8 cellular contexts compared by ENCODE assay signal in the genomic region with DNA sequence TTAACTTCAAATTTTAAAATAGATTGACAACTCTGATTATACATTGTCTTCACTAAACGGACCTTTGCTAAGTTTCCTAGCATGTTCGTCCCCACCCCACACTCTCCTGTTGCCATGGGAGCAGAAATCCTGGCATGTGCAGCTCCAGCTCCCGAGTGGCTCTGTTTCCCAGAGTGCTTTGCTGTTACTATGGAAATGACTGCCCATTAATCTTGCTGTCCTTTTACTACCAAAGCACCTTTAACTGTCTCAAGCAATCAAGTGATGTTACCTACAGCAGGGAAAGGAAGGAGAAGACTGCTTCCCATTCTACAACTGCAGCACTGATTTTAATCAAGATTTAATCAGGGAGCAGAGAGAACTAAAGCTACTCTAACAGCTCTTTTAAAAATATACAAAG.
DNase-seq lines count a peak whose midpoint lies in the region; ATAC-seq and TF ChIP-seq lines count a peak whose summit lies in the region.

No MANE protein-coding gene starts in this region.

- H3K27ac ChIP-seq in tibial nerve = peak overlapping the region in 1 of 4 donors; percentile 39

- H3K9me3 ChIP-seq in HAP-1 (no peaks in the 10 kb centered on the region), tibial nerve (no peaks in the 10 kb centered on the region)

- DNase-seq in ACHN = peak; percentile 52
- peak; percentile 36 to 70 for DNase-seq in HAP-1 (ENCODE audit: low spot score in 2 of 2)
- DNase-seq in RPMI7951 (ENCODE audit: low read depth) = peak; percentile 54
- peak; percentile 38 for DNase-seq in globus pallidus (ENCODE audit: low spot score)
- no peak for DNase-seq in stimulated activated naive B cell treated with anti-CD40 and anti-IgM and Interleukin-4, amounts not matched to agents 10 μg/mL and 1 μg/mL and 100 μg/mL, for 72 hours
- no peak for DNase-seq in chondrocyte (ENCODE audit: low spot score)
- no peak for DNase-seq in tibial nerve (ENCODE audit: low spot score in 2 of 2)

- no peak for TF ChIP-seq POLR2A in tibial nerve (IDR thresholded peaks at IDR 0.05)

- in situ Hi-C loops in ACHN (cut with HindIII; ENCODE audit: low pct_ligation_motif_present, low pct_unique_long_range_greater_than_20kb, low sequenced_read_pairs) = no loop called here
- in situ Hi-C loops in HAP-1 (cut with MboI; ENCODE audit: low sequenced_read_pairs) = no loop called here

- no peak for ATAC-seq in stimulated activated naive B cell treated with anti-CD40 and anti-IgM and Interleukin-4, amounts not matched to agents 10 μg/mL and 1 μg/mL and 100 μg/mL, for 72 hours (replicated peaks)
- no peak for ATAC-seq in HG03025 (IDR thresholded peaks at IDR 0.05; ENCODE audit: low FRiP score, unreplicated experiment)

- H3K27me3 Mint-ChIP-seq in stimulated activated naive B cell treated with anti-CD40 and anti-IgM and Interleukin-4, amounts not matched to agents 10 μg/mL and 1 μg/mL and 100 μg/mL, for 72 hours = peaks cover 7 to 8% of the 10 kb centered on the region in 2 donors
- peaks cover 25% of the 10 kb centered on the region for H3K27me3 Mint-ChIP-seq in chondrocyte (ENCODE audit: low read depth)

- no peak overlapping the region for H3K27ac Mint-ChIP-seq in stimulated activated naive B cell treated with anti-CD40 and anti-IgM and Interleukin-4, amounts not matched to agents 10 μg/mL and 1 μg/mL and 100 μg/mL, for 72 hours
- no peak overlapping the region for H3K27ac Mint-ChIP-seq in chondrocyte (ENCODE audit: unreplicated experiment)

- no peaks in the 10 kb centered on the region for H3K36me3 Mint-ChIP-seq in stimulated activated naive B cell treated with anti-CD40 and anti-IgM and Interleukin-4, amounts not matched to agents 10 μg/mL and 1 μg/mL and 100 μg/mL, for 72 hours
- H3K36me3 Mint-ChIP-seq in chondrocyte (ENCODE audit: low read depth) = peaks cover under 1% of the 10 kb centered on the region

- H3K4me1 ChIP-seq in HAP-1 (peaks cover 3% of the 10 kb centered on the region), tibial nerve (peaks cover 0 to 6% (median 0%) of the 10 kb centered on the region in 4 donors)

- no peaks in the 10 kb centered on the region for H3K4me1 Mint-ChIP-seq in stimulated activated naive B cell treated with anti-CD40 and anti-IgM and Interleukin-4, amounts not matched to agents 10 μg/mL and 1 μg/mL and 100 μg/mL, for 72 hours
- H3K4me1 Mint-ChIP-seq in chondrocyte (ENCODE audit: low read depth) = peaks cover 4% of the 10 kb centered on the region

- TF ChIP-seq CTCF in chondrocyte (IDR thresholded peaks at IDR 0.05) (no peak), tibial nerve (IDR thresholded peaks at IDR 0.05) (no peak)

- peak overlapping the region; percentile 70 to 71 for H3K4me3 Mint-ChIP-seq in stimulated activated naive B cell treated with anti-CD40 and anti-IgM and Interleukin-4, amounts not matched to agents 10 μg/mL and 1 μg/mL and 100 μg/mL, for 72 hours
- no peak overlapping the region for H3K4me3 Mint-ChIP-seq in chondrocyte (ENCODE audit: unreplicated experiment)

- H3K27me3 ChIP-seq in HAP-1 (ENCODE audit: low read depth) (no peaks in the 10 kb centered on the region), tibial nerve (no peaks in the 10 kb centered on the region)

- H3K9me3 Mint-ChIP-seq in stimulated activated naive B cell treated with anti-CD40 and anti-IgM and Interleukin-4, amounts not matched to agents 10 μg/mL and 1 μg/mL and 100 μg/mL, for 72 hours = peaks cover 0 to 1% of the 10 kb centered on the region in 2 donors
- H3K9me3 Mint-ChIP-seq in chondrocyte (ENCODE audit: low read depth) = no peaks in the 10 kb centered on the region

- TF ChIP-seq EP300 in tibial nerve (IDR thresholded peaks at IDR 0.05) = no peak

- WGBS in tibial nerve, 2 donors = 0 to 1% methylated on average over 3 of the region's 3 CpGs

- H3K4me3 ChIP-seq in HAP-1 (no peak overlapping the region), tibial nerve (no peak overlapping the region)

- H3K36me3 ChIP-seq in HAP-1 (replicated peaks) = no peaks in the 10 kb centered on the region
- no peaks in the 10 kb centered on the region for H3K36me3 ChIP-seq in tibial nerve

Comparison
In these comparisons a context has a peak if more than half of its experiments do, and no peak if none do; other contexts are left out.
1. DNase-seq: peak in ACHN (single experiment), HAP-1 (2 of 2), RPMI7951 (single experiment) and globus pallidus (single experiment); none in stimulated activated naive B cell treated with anti-CD40 and anti-IgM and Interleukin-4, amounts not matched to agents 10 μg/mL and 1 μg/mL and 100 μg/mL, for 72 hours (single experiment), chondrocyte (single experiment) and tibial nerve (0 of 2).